ENCODE assay signal across 3 cellular contexts in genomic region chr4:153645183-153645582, GRCh38.
TF ChIP-seq lines count a peak whose summit lies in the region.

No MANE protein-coding gene starts in this region.

TF ChIP-seq in liver, 16 proteins besides CTCF, POLR2A, EP300 and RAD21:
- TF ChIP-seq FOXA1 (IDR thresholded peaks at IDR 0.05) (no peak), ZBTB33 (IDR thresholded peaks at IDR 0.05) (no peak), RXRA (IDR thresholded peaks at IDR 0.05) (no peak), SP1 (IDR thresholded peaks at IDR 0.05) (no peak), GABPA (IDR thresholded peaks at IDR 0.05 in 1 of 2, conservative IDR thresholded peaks at IDR 0.05 in 1 of 2) (no peak), EGR1 (IDR thresholded peaks at IDR 0.05; ENCODE audit: low read depth in 2 of 2) (no peak)
- TF ChIP-seq, protein P1, sequence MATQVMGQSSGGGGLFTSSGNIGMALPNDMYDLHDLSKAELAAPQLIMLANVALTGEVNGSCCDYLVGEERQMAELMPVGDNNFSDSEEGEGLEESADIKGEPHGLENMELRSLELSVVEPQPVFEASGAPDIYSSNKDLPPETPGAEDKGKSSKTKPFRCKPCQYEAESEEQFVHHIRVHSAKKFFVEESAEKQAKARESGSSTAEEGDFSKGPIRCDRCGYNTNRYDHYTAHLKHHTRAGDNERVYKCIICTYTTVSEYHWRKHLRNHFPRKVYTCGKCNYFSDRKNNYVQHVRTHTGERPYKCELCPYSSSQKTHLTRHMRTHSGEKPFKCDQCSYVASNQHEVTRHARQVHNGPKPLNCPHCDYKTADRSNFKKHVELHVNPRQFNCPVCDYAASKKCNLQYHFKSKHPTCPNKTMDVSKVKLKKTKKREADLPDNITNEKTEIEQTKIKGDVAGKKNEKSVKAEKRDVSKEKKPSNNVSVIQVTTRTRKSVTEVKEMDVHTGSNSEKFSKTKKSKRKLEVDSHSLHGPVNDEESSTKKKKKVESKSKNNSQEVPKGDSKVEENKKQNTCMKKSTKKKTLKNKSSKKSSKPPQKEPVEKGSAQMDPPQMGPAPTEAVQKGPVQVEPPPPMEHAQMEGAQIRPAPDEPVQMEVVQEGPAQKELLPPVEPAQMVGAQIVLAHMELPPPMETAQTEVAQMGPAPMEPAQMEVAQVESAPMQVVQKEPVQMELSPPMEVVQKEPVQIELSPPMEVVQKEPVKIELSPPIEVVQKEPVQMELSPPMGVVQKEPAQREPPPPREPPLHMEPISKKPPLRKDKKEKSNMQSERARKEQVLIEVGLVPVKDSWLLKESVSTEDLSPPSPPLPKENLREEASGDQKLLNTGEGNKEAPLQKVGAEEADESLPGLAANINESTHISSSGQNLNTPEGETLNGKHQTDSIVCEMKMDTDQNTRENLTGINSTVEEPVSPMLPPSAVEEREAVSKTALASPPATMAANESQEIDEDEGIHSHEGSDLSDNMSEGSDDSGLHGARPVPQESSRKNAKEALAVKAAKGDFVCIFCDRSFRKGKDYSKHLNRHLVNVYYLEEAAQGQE (IDR thresholded peaks at IDR 0.05) = no peak
- TF ChIP-seq, protein P2, sequence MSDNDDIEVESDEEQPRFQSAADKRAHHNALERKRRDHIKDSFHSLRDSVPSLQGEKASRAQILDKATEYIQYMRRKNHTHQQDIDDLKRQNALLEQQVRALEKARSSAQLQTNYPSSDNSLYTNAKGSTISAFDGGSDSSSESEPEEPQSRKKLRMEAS (IDR thresholded peaks at IDR 0.05) = no peak

TF ChIP-seq in HepG2, 621 proteins besides CTCF, POLR2A, EP300 and RAD21 (continues in another document):
- TF ChIP-seq, protein P3, sequence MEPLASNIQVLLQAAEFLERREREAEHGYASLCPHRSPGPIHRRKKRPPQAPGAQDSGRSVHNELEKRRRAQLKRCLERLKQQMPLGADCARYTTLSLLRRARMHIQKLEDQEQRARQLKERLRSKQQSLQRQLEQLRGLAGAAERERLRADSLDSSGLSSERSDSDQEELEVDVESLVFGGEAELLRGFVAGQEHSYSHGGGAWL (CRISPR knock-in tag; IDR thresholded peaks at IDR 0.05) = no peak
- TF ChIP-seq HNF1A (IDR thresholded peaks at IDR 0.05; ENCODE audit: low read depth) (no peak), HNF1A (CRISPR knock-in tag; IDR thresholded peaks at IDR 0.05; ENCODE audit: borderline replicate concordance) (no peak), ZNF724P (CRISPR knock-in tag; IDR thresholded peaks at IDR 0.05; ENCODE audit: borderline replicate concordance) (no peak), JUNB (CRISPR knock-in tag; IDR thresholded peaks at IDR 0.05; ENCODE audit: borderline replicate concordance) (no peak), ZNF615 (CRISPR knock-in tag; IDR thresholded peaks at IDR 0.05; ENCODE audit: borderline replicate concordance) (no peak), ZNF569 (CRISPR knock-in tag; IDR thresholded peaks at IDR 0.05; ENCODE audit: borderline replicate concordance) (no peak), TP53 (CRISPR knock-in tag; conservative IDR thresholded peaks at IDR 0.05) (no peak), ZHX1 (CRISPR knock-in tag; IDR thresholded peaks at IDR 0.05; ENCODE audit: low read depth) (no peak), CHCHD3 (CRISPR knock-in tag; IDR thresholded peaks at IDR 0.05) (no peak), PAF1 (CRISPR knock-in tag; IDR thresholded peaks at IDR 0.05) (no peak), PRPF4 (IDR thresholded peaks at IDR 0.05; ENCODE audit: low read depth, low read length, poor library complexity, severe bottlenecking) (no peak)
- TF ChIP-seq, protein P4, sequence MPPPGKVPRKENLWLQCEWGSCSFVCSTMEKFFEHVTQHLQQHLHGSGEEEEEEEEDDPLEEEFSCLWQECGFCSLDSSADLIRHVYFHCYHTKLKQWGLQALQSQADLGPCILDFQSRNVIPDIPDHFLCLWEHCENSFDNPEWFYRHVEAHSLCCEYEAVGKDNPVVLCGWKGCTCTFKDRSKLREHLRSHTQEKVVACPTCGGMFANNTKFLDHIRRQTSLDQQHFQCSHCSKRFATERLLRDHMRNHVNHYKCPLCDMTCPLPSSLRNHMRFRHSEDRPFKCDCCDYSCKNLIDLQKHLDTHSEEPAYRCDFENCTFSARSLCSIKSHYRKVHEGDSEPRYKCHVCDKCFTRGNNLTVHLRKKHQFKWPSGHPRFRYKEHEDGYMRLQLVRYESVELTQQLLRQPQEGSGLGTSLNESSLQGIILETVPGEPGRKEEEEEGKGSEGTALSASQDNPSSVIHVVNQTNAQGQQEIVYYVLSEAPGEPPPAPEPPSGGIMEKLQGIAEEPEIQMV (CRISPR knock-in tag; IDR thresholded peaks at IDR 0.05; ENCODE audit: low read depth) = no peak

TF ChIP-seq in GM12878, 131 proteins besides CTCF, POLR2A, EP300 and RAD21:
- no peak for TF ChIP-seq SPI1 (IDR thresholded peaks at IDR 0.05; ENCODE audit: borderline replicate concordance, insufficient read depth, low read depth, low read length)
- TF ChIP-seq CHD1 (IDR thresholded peaks at IDR 0.05; ENCODE audit: low read depth, low read length) = no peak
- TF ChIP-seq NFYA (IDR thresholded peaks at IDR 0.05; ENCODE audit: borderline replicate concordance, low read depth, low read length) = no peak
- TF ChIP-seq, protein P5, sequence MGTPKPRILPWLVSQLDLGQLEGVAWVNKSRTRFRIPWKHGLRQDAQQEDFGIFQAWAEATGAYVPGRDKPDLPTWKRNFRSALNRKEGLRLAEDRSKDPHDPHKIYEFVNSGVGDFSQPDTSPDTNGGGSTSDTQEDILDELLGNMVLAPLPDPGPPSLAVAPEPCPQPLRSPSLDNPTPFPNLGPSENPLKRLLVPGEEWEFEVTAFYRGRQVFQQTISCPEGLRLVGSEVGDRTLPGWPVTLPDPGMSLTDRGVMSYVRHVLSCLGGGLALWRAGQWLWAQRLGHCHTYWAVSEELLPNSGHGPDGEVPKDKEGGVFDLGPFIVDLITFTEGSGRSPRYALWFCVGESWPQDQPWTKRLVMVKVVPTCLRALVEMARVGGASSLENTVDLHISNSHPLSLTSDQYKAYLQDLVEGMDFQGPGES (IDR thresholded peaks at IDR 0.05) = no peak
- TF ChIP-seq IRF5 (IDR thresholded peaks at IDR 0.05; ENCODE audit: borderline replicate concordance) = no peak
TF ChIP-seq in GM12878: peak in this region for 0.
